ENCODE assay signal across 33 cellular contexts in the genomic region with DNA sequence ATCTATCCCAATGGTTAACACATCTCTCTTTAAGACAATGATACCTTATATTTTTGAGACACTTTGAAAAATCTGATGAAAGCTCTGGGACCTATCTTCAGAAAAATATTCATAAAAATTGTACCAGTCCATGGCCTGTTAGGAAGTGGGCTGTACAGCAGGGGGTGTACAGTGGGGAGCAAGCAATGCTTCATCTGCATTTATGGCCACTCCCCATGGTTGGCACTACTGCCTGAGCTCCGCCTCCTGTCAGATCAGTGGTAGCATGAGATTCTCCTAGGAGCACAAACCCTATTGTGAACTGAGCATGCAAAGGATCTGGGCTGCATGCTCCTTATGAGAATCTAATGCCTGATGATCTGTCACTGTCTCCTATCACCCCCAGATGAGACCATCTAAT. TPM values are rescaled to one million over a fixed set of nuclear protein-coding genes. Genes with fewer than 3 reads are reported as not detected.
DNase-seq lines count a peak whose midpoint lies in the region; ATAC-seq and TF ChIP-seq lines count a peak whose summit lies in the region.
"Had no signal": no experiment of that assay in that cellular context is flagged by ENCODE, and none has a peak within 500 bp of the region (broad histone marks: within the 10 kb centered on the region; RNA-seq: fewer than 3 reads in every experiment).

No MANE protein-coding gene starts in this region.

- peak; percentile 35 for ATAC-seq in Right ventricle myocardium superior (ENCODE audit: poor library complexity)
- no peak for ATAC-seq in right cardiac atrium
- ATAC-seq: activated CD8-positive, alpha-beta T cell treated with anti-CD3 and anti-CD28 coated beads, Interleukin-2, amount 10 ng/mL, durations not matched to agents 7 days and 5 days; left colon had no signal

- no peak overlapping the region for H3K4me3 ChIP-seq in right cardiac atrium (ENCODE audit: low read length)
- no peak overlapping the region for H3K4me3 ChIP-seq in NB4 (ENCODE audit: low read depth, low read length)
- H3K4me3 ChIP-seq: breast epithelium, ovary, smooth muscle cell, stomach, tibial artery had no signal

- no peaks in the 10 kb centered on the region for H3K27me3 ChIP-seq in right cardiac atrium (ENCODE audit: control insufficient read depth, insufficient read depth)
- H3K27me3 ChIP-seq: breast epithelium, ovary, stomach, tibial artery had no signal

- no peak for TF ChIP-seq CTCF in NB4 (IDR thresholded peaks at IDR 0.05; ENCODE audit: low read depth, low read length)

- H3K4me1 ChIP-seq in right cardiac atrium (ENCODE audit: control insufficient read depth, insufficient read depth, low read length): peaks cover 2% of the 10 kb centered on the region
- H3K4me1 ChIP-seq: breast epithelium, stomach, tibial artery had no signal

- no peak for DNase-seq in Right ventricle myocardium superior
- DNase-seq in right cardiac atrium: no peak
- DNase-seq in EL: peak; percentile 5
- peak; percentile 4 for DNase-seq in NB4 (ENCODE audit: low read depth)
- DNase-seq in erythroblast (lab: John Stamatoyannopoulos, UW): peak; percentile 6 to 25
- DNase-seq in stimulated activated naive CD4-positive, alpha-beta T cell (lab: John Stamatoyannopoulos, UW): no peak
- DNase-seq in occipital lobe (lab: John Stamatoyannopoulos, UW): no peak
- DNase-seq in Kasumi-1 (lab: John Stamatoyannopoulos, UW): no peak
- DNase-seq: activated CD4-positive, alpha-beta T cell treated with anti-CD3 and anti-CD28 coated beads for 4 hours; activated CD8-positive, alpha-beta T cell treated with anti-CD3 and anti-CD28 coated beads, Interleukin-2, amount 10 ng/mL, durations not matched to agents 7 days and 5 days; activated T-cell treated with anti-CD3 and anti-CD28 coated beads for 4 hours; AML-193; anterior cingulate cortex; CD4-positive, alpha-beta memory T cell; GDM1; HCEC 1CT; hypothalamus; left colon; NCI-H1105; NCI-H187 treated with DMSO at 0.1 percent for 48 hours; NCI-H2171 treated with DMSO at 0.1 percent for 48 hours; NCI-H510A; ovary; stimulated activated CD4-positive, alpha-beta T cell treated with anti-CD3 and anti-CD28 coated beads, Interleukin-1b, Interleukin-23, amount 100 ng/mL, for 48 hours; stomach; T1000; tibial artery; WERI-Rb-1 had no signal

- intact Hi-C loops in Right ventricle myocardium superior (cut with DNase I): no loop called here
- intact Hi-C loops in right cardiac atrium (cut with DNase I): no loop called here

- H3K27ac ChIP-seq in right cardiac atrium (ENCODE audit: low read length): no peak overlapping the region
- H3K27ac ChIP-seq: breast epithelium, ovary, stomach, tibial artery, WERI-Rb-1 had no signal

- H3K9me3 ChIP-seq in right cardiac atrium (ENCODE audit: control insufficient read depth, low read length): no peaks in the 10 kb centered on the region
- H3K9me3 ChIP-seq: breast epithelium, ovary, stomach, tibial artery had no signal

- WGBS in right cardiac atrium: 98% methylated on average over 1 of the region's 1 CpG

- no peak for TF ChIP-seq POLR2A in NB4 (IDR thresholded peaks at IDR 0.05; ENCODE audit: extremely low read depth, insufficient read length)
- no peak for TF ChIP-seq POLR2A in erythroblast (IDR thresholded peaks at IDR 0.05; ENCODE audit: low read length)

RNA-seq across cellular contexts. Expression of gene C4orf51, which starts 42.6 kb away (rescaled TPM):
- total RNA-seq in Right ventricle myocardium superior: not detected
- not detected for total RNA-seq in right cardiac atrium
- not detected for polyA plus RNA-seq in right cardiac atrium
- total RNA-seq in occipital lobe: not detected
- total RNA-seq: activated CD8-positive, alpha-beta T cell treated with anti-CD3 and anti-CD28 coated beads, Interleukin-2, amount 10 ng/mL, durations not matched to agents 7 days and 5 days; breast epithelium; CD4-positive, alpha-beta memory T cell; left colon; mucosa of gallbladder; ovary; renal cortical epithelial cell; smooth muscle cell; stomach had no signal
- polyA plus RNA-seq: CD4-positive, alpha-beta memory T cell; neural cell; ovary; smooth muscle cell; stomach had no signal

Comparison
In these comparisons a context has a peak if more than half of its experiments do, and no peak if none do; other contexts are left out.
1. DNase-seq: peak in EL (single experiment), NB4 (single experiment) and erythroblast (2 of 2); none in Right ventricle myocardium superior (single experiment), right cardiac atrium (0 of 3), stimulated activated naive CD4-positive, alpha-beta T cell (0 of 6), occipital lobe (single experiment) and Kasumi-1 (0 of 2).